1 cellular context compared by ENCODE assay signal in the genomic region with DNA sequence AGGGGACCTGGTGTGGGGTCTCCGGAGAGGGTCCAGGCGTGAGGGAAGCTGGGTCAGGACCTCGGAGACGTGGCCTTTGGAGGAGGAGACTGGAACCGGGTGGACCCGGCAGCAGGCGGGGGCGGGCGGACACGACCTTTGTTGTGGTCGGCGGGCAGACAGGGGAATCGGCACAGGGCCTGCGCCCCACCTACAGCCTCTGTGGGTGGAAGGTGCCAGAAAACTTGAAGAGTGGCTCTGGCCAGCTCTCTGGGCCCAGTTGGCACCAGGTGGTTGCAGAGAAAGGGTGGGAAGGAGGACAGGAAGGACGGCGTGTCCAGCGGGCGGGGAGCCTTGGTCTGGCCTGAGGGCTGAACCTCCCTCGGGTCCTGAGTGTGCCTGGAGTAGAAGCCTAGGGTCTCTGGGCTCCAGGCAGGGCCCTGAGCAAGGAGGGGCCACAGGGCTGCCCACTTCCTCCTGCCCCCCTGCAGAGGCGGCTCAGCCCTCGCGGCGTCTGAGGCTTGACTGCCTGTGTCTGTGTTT.
A peak's percentile ranks its signal among the peaks of the same experiment; 100 is the strongest.
TF ChIP-seq lines count a peak whose summit lies in the region.

No MANE protein-coding gene starts in this region.

TF ChIP-seq in HepG2, 621 proteins besides CTCF, POLR2A, EP300 and RAD21 (continued from another document):
- TF ChIP-seq, protein P1, sequence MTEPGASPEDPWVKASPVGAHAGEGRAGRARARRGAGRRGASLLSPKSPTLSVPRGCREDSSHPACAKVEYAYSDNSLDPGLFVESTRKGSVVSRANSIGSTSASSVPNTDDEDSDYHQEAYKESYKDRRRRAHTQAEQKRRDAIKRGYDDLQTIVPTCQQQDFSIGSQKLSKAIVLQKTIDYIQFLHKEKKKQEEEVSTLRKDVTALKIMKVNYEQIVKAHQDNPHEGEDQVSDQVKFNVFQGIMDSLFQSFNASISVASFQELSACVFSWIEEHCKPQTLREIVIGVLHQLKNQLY (CRISPR knock-in tag; IDR thresholded peaks at IDR 0.05) = no peak
- TF ChIP-seq ZNF274 (CRISPR knock-in tag; IDR thresholded peaks at IDR 0.05) (no peak), SIX1 (CRISPR knock-in tag; IDR thresholded peaks at IDR 0.05; ENCODE audit: borderline replicate concordance) (no peak), ZFY (CRISPR knock-in tag; IDR thresholded peaks at IDR 0.05) (no peak; the same call in 1 of the 2 replicates), RARA (CRISPR knock-in tag; IDR thresholded peaks at IDR 0.05) (peak; percentile 19; the same call in 1 of the 2 replicates), HNRNPK (IDR thresholded peaks at IDR 0.05; ENCODE audit: low read depth, low read length, poor library complexity, severe bottlenecking) (peak; percentile 64), ZFX (CRISPR knock-in tag; IDR thresholded peaks at IDR 0.05; ENCODE audit: low read depth) (peak; percentile 41; the same call in 1 of the 2 replicates), JDP2 (CRISPR knock-in tag; IDR thresholded peaks at IDR 0.05; ENCODE audit: borderline replicate concordance) (no peak), SUZ12 (IDR thresholded peaks at IDR 0.05; ENCODE audit: low read depth, low read length) (no peak), ZNF331 (CRISPR knock-in tag; IDR thresholded peaks at IDR 0.05) (no peak), ZNF549 (CRISPR knock-in tag; IDR thresholded peaks at IDR 0.05) (no peak), HOXA5 (CRISPR knock-in tag; IDR thresholded peaks at IDR 0.05) (no peak), CHCHD3 (CRISPR knock-in tag; IDR thresholded peaks at IDR 0.05) (no peak), ZBTB1 (CRISPR knock-in tag; IDR thresholded peaks at IDR 0.05; ENCODE audit: borderline replicate concordance) (no peak), ZNF432 (CRISPR knock-in tag; IDR thresholded peaks at IDR 0.05; ENCODE audit: borderline replicate concordance) (no peak), TSC22D2 (CRISPR knock-in tag; IDR thresholded peaks at IDR 0.05; ENCODE audit: borderline replicate concordance) (no peak), EED (CRISPR knock-in tag; IDR thresholded peaks at IDR 0.05) (no peak), NR2C2 (CRISPR knock-in tag; IDR thresholded peaks at IDR 0.05; ENCODE audit: borderline replicate concordance) (0 out of 2 replicates have a peak, but pooled peaks have one; percentile 39), ZNF777 (CRISPR knock-in tag; IDR thresholded peaks at IDR 0.05) (0 out of 2 replicates have a peak, but pooled peaks have one; percentile 12), ZMYM2 (CRISPR knock-in tag; IDR thresholded peaks at IDR 0.05) (no peak)
- TF ChIP-seq, protein P2, sequence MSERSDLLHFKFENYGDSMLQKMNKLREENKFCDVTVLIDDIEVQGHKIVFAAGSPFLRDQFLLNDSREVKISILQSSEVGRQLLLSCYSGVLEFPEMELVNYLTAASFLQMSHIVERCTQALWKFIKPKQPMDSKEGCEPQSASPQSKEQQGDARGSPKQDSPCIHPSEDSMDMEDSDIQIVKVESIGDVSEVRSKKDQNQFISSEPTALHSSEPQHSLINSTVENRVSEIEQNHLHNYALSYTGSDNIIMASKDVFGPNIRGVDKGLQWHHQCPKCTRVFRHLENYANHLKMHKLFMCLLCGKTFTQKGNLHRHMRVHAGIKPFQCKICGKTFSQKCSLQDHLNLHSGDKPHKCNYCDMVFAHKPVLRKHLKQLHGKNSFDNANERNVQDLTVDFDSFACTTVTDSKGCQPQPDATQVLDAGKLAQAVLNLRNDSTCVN (CRISPR knock-in tag; IDR thresholded peaks at IDR 0.05; ENCODE audit: borderline replicate concordance) = no peak
- TF ChIP-seq, protein P3, sequence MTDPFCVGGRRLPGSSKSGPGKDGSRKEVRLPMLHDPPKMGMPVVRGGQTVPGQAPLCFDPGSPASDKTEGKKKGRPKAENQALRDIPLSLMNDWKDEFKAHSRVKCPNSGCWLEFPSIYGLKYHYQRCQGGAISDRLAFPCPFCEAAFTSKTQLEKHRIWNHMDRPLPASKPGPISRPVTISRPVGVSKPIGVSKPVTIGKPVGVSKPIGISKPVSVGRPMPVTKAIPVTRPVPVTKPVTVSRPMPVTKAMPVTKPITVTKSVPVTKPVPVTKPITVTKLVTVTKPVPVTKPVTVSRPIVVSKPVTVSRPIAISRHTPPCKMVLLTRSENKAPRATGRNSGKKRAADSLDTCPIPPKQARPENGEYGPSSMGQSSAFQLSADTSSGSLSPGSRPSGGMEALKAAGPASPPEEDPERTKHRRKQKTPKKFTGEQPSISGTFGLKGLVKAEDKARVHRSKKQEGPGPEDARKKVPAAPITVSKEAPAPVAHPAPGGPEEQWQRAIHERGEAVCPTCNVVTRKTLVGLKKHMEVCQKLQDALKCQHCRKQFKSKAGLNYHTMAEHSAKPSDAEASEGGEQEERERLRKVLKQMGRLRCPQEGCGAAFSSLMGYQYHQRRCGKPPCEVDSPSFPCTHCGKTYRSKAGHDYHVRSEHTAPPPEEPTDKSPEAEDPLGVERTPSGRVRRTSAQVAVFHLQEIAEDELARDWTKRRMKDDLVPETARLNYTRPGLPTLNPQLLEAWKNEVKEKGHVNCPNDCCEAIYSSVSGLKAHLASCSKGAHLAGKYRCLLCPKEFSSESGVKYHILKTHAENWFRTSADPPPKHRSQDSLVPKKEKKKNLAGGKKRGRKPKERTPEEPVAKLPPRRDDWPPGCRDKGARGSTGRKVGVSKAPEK (CRISPR knock-in tag; IDR thresholded peaks at IDR 0.05; ENCODE audit: borderline replicate concordance) = no peak
- TF ChIP-seq, protein P4, sequence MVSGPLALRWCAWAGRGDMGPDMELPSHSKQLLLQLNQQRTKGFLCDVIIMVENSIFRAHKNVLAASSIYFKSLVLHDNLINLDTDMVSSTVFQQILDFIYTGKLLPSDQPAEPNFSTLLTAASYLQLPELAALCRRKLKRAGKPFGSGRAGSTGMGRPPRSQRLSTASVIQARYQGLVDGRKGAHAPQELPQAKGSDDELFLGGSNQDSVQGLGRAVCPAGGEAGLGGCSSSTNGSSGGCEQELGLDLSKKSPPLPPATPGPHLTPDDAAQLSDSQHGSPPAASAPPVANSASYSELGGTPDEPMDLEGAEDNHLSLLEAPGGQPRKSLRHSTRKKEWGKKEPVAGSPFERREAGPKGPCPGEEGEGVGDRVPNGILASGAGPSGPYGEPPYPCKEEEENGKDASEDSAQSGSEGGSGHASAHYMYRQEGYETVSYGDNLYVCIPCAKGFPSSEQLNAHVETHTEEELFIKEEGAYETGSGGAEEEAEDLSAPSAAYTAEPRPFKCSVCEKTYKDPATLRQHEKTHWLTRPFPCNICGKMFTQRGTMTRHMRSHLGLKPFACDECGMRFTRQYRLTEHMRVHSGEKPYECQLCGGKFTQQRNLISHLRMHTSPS (CRISPR knock-in tag; IDR thresholded peaks at IDR 0.05; ENCODE audit: low read depth) = peak; percentile 41; the same call in 1 of the 2 replicates
- TF ChIP-seq, protein P5, sequence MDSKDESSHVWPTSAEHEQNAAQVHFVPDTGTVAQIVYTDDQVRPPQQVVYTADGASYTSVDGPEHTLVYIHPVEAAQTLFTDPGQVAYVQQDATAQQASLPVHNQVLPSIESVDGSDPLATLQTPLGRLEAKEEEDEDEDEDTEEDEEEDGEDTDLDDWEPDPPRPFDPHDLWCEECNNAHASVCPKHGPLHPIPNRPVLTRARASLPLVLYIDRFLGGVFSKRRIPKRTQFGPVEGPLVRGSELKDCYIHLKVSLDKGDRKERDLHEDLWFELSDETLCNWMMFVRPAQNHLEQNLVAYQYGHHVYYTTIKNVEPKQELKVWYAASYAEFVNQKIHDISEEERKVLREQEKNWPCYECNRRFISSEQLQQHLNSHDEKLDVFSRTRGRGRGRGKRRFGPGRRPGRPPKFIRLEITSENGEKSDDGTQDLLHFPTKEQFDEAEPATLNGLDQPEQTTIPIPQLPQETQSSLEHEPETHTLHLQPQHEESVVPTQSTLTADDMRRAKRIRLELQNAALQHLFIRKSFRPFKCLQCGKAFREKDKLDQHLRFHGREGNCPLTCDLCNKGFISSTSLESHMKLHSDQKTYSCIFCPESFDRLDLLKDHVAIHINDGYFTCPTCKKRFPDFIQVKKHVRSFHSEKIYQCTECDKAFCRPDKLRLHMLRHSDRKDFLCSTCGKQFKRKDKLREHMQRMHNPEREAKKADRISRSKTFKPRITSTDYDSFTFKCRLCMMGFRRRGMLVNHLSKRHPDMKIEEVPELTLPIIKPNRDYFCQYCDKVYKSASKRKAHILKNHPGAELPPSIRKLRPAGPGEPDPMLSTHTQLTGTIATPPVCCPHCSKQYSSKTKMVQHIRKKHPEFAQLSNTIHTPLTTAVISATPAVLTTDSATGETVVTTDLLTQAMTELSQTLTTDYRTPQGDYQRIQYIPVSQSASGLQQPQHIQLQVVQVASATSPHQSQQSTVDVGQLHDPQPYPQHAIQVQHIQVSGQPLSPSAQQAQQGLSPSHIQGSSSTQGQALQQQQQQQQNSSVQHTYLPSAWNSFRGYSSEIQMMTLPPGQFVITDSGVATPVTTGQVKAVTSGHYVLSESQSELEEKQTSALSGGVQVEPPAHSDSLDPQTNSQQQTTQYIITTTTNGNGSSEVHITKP (CRISPR knock-in tag; IDR thresholded peaks at IDR 0.05; ENCODE audit: low read depth) = no peak
- TF ChIP-seq, protein P6, sequence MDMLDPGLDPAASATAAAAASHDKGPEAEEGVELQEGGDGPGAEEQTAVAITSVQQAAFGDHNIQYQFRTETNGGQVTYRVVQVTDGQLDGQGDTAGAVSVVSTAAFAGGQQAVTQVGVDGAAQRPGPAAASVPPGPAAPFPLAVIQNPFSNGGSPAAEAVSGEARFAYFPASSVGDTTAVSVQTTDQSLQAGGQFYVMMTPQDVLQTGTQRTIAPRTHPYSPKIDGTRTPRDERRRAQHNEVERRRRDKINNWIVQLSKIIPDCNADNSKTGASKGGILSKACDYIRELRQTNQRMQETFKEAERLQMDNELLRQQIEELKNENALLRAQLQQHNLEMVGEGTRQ (IDR thresholded peaks at IDR 0.05; ENCODE audit: low read depth, low read length) = no peak
- TF ChIP-seq, protein P6 (CRISPR knock-in tag; IDR thresholded peaks at IDR 0.05; ENCODE audit: borderline replicate concordance) = no peak
- TF ChIP-seq, protein P7, sequence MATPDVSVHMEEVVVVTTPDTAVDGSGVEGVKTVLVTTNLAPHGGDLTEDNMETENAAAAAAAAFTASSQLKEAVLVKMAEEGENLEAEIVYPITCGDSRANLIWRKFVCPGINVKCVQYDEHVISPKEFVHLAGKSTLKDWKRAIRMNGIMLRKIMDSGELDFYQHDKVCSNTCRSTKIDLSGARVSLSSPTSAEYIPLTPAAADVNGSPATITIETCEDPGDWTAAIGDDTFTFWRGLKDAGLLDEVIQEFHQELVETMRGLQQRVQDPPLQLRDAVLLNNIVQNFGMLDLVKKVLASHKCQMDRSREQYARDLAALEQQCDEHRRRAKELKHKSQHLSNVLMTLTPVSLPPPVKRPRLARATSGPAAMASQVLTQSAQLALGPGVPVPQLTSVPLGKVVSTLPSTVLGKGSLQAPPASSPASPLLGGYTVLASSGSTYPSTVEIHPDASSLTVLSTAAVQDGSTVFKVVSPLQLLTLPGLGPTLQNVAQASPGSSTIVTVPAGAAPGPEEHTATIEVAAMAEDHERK (CRISPR knock-in tag; IDR thresholded peaks at IDR 0.05; ENCODE audit: low read depth) = no peak
- TF ChIP-seq, protein P8, sequence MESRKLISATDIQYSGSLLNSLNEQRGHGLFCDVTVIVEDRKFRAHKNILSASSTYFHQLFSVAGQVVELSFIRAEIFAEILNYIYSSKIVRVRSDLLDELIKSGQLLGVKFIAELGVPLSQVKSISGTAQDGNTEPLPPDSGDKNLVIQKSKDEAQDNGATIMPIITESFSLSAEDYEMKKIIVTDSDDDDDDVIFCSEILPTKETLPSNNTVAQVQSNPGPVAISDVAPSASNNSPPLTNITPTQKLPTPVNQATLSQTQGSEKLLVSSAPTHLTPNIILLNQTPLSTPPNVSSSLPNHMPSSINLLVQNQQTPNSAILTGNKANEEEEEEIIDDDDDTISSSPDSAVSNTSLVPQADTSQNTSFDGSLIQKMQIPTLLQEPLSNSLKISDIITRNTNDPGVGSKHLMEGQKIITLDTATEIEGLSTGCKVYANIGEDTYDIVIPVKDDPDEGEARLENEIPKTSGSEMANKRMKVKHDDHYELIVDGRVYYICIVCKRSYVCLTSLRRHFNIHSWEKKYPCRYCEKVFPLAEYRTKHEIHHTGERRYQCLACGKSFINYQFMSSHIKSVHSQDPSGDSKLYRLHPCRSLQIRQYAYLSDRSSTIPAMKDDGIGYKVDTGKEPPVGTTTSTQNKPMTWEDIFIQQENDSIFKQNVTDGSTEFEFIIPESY (CRISPR knock-in tag; IDR thresholded peaks at IDR 0.05) = no peak
- TF ChIP-seq, protein P9, sequence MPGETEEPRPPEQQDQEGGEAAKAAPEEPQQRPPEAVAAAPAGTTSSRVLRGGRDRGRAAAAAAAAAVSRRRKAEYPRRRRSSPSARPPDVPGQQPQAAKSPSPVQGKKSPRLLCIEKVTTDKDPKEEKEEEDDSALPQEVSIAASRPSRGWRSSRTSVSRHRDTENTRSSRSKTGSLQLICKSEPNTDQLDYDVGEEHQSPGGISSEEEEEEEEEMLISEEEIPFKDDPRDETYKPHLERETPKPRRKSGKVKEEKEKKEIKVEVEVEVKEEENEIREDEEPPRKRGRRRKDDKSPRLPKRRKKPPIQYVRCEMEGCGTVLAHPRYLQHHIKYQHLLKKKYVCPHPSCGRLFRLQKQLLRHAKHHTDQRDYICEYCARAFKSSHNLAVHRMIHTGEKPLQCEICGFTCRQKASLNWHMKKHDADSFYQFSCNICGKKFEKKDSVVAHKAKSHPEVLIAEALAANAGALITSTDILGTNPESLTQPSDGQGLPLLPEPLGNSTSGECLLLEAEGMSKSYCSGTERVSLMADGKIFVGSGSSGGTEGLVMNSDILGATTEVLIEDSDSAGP (CRISPR knock-in tag; IDR thresholded peaks at IDR 0.05; ENCODE audit: borderline replicate concordance) = no peak
- TF ChIP-seq, protein P10, sequence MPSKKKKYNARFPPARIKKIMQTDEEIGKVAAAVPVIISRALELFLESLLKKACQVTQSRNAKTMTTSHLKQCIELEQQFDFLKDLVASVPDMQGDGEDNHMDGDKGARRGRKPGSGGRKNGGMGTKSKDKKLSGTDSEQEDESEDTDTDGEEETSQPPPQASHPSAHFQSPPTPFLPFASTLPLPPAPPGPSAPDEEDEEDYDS (CRISPR knock-in tag; IDR thresholded peaks at IDR 0.05) = no peak
- TF ChIP-seq, protein P11, sequence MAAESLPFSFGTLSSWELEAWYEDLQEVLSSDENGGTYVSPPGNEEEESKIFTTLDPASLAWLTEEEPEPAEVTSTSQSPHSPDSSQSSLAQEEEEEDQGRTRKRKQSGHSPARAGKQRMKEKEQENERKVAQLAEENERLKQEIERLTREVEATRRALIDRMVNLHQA (CRISPR knock-in tag; IDR thresholded peaks at IDR 0.05) = no peak
